19 cellular contexts compared by ENCODE assay signal in the genomic region with DNA sequence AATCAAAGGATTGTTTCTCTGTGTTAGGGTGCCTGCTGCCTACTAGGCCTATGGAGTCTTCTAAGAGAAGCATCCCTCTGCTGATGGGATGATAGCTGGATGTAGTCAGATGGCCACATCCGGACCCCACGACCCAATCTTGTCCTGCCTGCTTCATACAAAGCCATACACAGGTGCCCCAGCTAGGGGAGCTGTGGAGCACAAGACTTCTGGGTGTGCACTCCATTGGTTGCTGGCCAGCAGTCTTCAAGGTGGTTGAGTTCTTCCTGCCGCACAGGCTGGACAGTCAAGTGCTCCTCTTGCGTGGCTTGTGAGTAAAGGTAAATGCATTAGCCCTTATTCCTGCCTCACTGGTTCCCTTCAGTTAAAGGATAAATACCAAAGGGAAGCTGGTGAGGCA.
A peak's percentile ranks its signal among the peaks of the same experiment; 100 is the strongest.
DNase-seq lines count a peak whose midpoint lies in the region; ATAC-seq and TF ChIP-seq lines count a peak whose summit lies in the region.
"Had no signal": no experiment of that assay in that cellular context is flagged by ENCODE, and none has a peak within 500 bp of the region (broad histone marks: within the 10 kb centered on the region; RNA-seq: fewer than 3 reads in every experiment).

No MANE protein-coding gene starts in this region.

- H3K27ac Mint-ChIP-seq in activated CD8-positive, alpha-beta T cell treated with anti-CD3 and anti-CD28 coated beads for 36 hours = no peak overlapping the region
- no peak overlapping the region for H3K27ac Mint-ChIP-seq in activated CD8-positive, alpha-beta T cell treated with anti-CD3 and anti-CD28 coated beads, Interleukin-2, amount 10 ng/mL, durations not matched to agents 7 days and 5 days
- H3K27ac Mint-ChIP-seq: activated CD4-positive, alpha-beta memory T cell treated with anti-CD3 and anti-CD28 coated beads, Interleukin-2, amount 10 ng/mL, durations not matched to agents 7 days and 5 days; stimulated activated naive CD8-positive, alpha-beta T cell treated with anti-CD3 and anti-CD28 coated beads, Interleukin-15, amount 100 ng/mL, for 72 hours had no signal

- no peak overlapping the region for H3K27ac ChIP-seq in foreskin keratinocyte
- no peak overlapping the region for H3K27ac ChIP-seq in ascending aorta
- H3K27ac ChIP-seq: adrenal gland, BLaER1, right lobe of liver, tibial nerve had no signal

- no peaks in the 10 kb centered on the region for H3K36me3 Mint-ChIP-seq in activated CD8-positive, alpha-beta T cell treated with anti-CD3 and anti-CD28 coated beads for 36 hours (ENCODE audit: low read depth)
- H3K36me3 Mint-ChIP-seq in activated CD8-positive, alpha-beta T cell treated with anti-CD3 and anti-CD28 coated beads, Interleukin-2, amount 10 ng/mL, durations not matched to agents 7 days and 5 days (ENCODE audit: low read depth) = no peaks in the 10 kb centered on the region

- CTCF ChIA-PET in activated CD8-positive, alpha-beta T cell treated with anti-CD3 and anti-CD28 coated beads for 36 hours (lab: Charles Lee) = no interaction called here
- CTCF ChIA-PET in activated CD8-positive, alpha-beta T cell treated with anti-CD3 and anti-CD28 coated beads, Interleukin-2, amount 10 ng/mL, durations not matched to agents 7 days and 5 days (lab: Charles Lee) = no interaction called here

- no peak for TF ChIP-seq CTCF in activated CD8-positive, alpha-beta T cell treated with anti-CD3 and anti-CD28 coated beads for 36 hours (IDR thresholded peaks at IDR 0.05)
- peak; percentile 6 for TF ChIP-seq CTCF in foreskin keratinocyte (conservative IDR thresholded peaks at IDR 0.05)
- TF ChIP-seq CTCF in ascending aorta (IDR thresholded peaks at IDR 0.05) = no peak

- H3K9me3 ChIP-seq in ascending aorta = no peaks in the 10 kb centered on the region
- H3K9me3 ChIP-seq: adrenal gland, Caco-2, right lobe of liver, tibial nerve had no signal

- H3K27me3 ChIP-seq in foreskin keratinocyte (peaks cover 28% of the 10 kb centered on the region), ascending aorta (no peaks in the 10 kb centered on the region)
- H3K27me3 ChIP-seq: BLaER1, right lobe of liver, tibial nerve had no signal

- DNase-seq in activated CD8-positive, alpha-beta T cell treated with anti-CD3 and anti-CD28 coated beads for 36 hours = peak; percentile 2
- no peak for DNase-seq in activated CD8-positive, alpha-beta T cell treated with anti-CD3 and anti-CD28 coated beads, Interleukin-2, amount 10 ng/mL, durations not matched to agents 7 days and 5 days
- peak; percentile 7 for DNase-seq in NAMALWA (ENCODE audit: low spot score)
- DNase-seq in foreskin keratinocyte = no peak
- no peak for DNase-seq in medulla oblongata (ENCODE audit: extremely low spot score)
- DNase-seq in SIG-M5 (lab: John Stamatoyannopoulos, UW) = no peak
- no peak for DNase-seq in ascending aorta (ENCODE audit: low spot score in 2 of 2)
- DNase-seq: activated CD4-positive, alpha-beta memory T cell treated with anti-CD3 and anti-CD28 coated beads, Interleukin-2, amount 10 ng/mL, durations not matched to agents 7 days and 5 days; activated T-cell treated with anti-CD3 and anti-CD28 coated beads, Interleukin-2, amount 50 U/mL, for 1 hour; adrenal gland; Caco-2; effector memory CD4-positive, alpha-beta T cell; NCI-H1105; NCI-H2081 treated with DMSO at 0.1 percent for 48 hours; right lobe of liver; stimulated activated naive CD8-positive, alpha-beta T cell treated with anti-CD3 and anti-CD28 coated beads, Interleukin-15, amount 100 ng/mL, for 72 hours had no signal

- no peaks in the 10 kb centered on the region for H3K9me3 Mint-ChIP-seq in activated CD8-positive, alpha-beta T cell treated with anti-CD3 and anti-CD28 coated beads for 36 hours
- no peaks in the 10 kb centered on the region for H3K9me3 Mint-ChIP-seq in activated CD8-positive, alpha-beta T cell treated with anti-CD3 and anti-CD28 coated beads, Interleukin-2, amount 10 ng/mL, durations not matched to agents 7 days and 5 days (ENCODE audit: insufficient read depth)
- H3K9me3 Mint-ChIP-seq: activated CD4-positive, alpha-beta memory T cell treated with anti-CD3 and anti-CD28 coated beads, Interleukin-2, amount 10 ng/mL, durations not matched to agents 7 days and 5 days had no signal

- H3K36me3 ChIP-seq in ascending aorta = no peaks in the 10 kb centered on the region
- H3K36me3 ChIP-seq: adrenal gland, BLaER1, right lobe of liver, tibial nerve had no signal

- no peak for ATAC-seq in activated CD8-positive, alpha-beta T cell treated with anti-CD3 and anti-CD28 coated beads for 36 hours
- ATAC-seq in activated CD8-positive, alpha-beta T cell treated with anti-CD3 and anti-CD28 coated beads, Interleukin-2, amount 10 ng/mL, durations not matched to agents 7 days and 5 days = no peak
- no peak for ATAC-seq in foreskin keratinocyte
- no peak for ATAC-seq in GM19397 (IDR thresholded peaks at IDR 0.05; ENCODE audit: unreplicated experiment)
- ATAC-seq: right lobe of liver; stimulated activated naive CD8-positive, alpha-beta T cell treated with anti-CD3 and anti-CD28 coated beads, Interleukin-15, amount 100 ng/mL, for 72 hours had no signal

- H3K4me3 ChIP-seq in ascending aorta = no peak overlapping the region
- H3K4me3 ChIP-seq: adrenal gland, BLaER1, right lobe of liver, tibial nerve had no signal

- POLR2A ChIA-PET in activated CD8-positive, alpha-beta T cell treated with anti-CD3 and anti-CD28 coated beads for 36 hours (lab: Charles Lee) = no interaction called here
- POLR2A ChIA-PET in activated CD8-positive, alpha-beta T cell treated with anti-CD3 and anti-CD28 coated beads, Interleukin-2, amount 10 ng/mL, durations not matched to agents 7 days and 5 days (lab: Charles Lee) = no interaction called here

- H3K27me3 Mint-ChIP-seq in activated CD8-positive, alpha-beta T cell treated with anti-CD3 and anti-CD28 coated beads for 36 hours = peaks cover 10% of the 10 kb centered on the region
- peaks cover 2% of the 10 kb centered on the region for H3K27me3 Mint-ChIP-seq in activated CD8-positive, alpha-beta T cell treated with anti-CD3 and anti-CD28 coated beads, Interleukin-2, amount 10 ng/mL, durations not matched to agents 7 days and 5 days (ENCODE audit: low read depth)
- H3K27me3 Mint-ChIP-seq: activated CD4-positive, alpha-beta memory T cell treated with anti-CD3 and anti-CD28 coated beads, Interleukin-2, amount 10 ng/mL, durations not matched to agents 7 days and 5 days had no signal

- intact Hi-C loops in activated CD8-positive, alpha-beta T cell treated with anti-CD3 and anti-CD28 coated beads for 36 hours (cut with micrococcal nuclease) = no loop called here
- intact Hi-C loops in ascending aorta (cut with DNase I) = no loop called here

- H3K4me1 ChIP-seq in foreskin keratinocyte (no peaks in the 10 kb centered on the region), ascending aorta (no peaks in the 10 kb centered on the region)
- H3K4me1 ChIP-seq: BLaER1, Caco-2, right lobe of liver, tibial nerve had no signal

- no peak overlapping the region for H3K4me3 Mint-ChIP-seq in activated CD8-positive, alpha-beta T cell treated with anti-CD3 and anti-CD28 coated beads for 36 hours
- H3K4me3 Mint-ChIP-seq in activated CD8-positive, alpha-beta T cell treated with anti-CD3 and anti-CD28 coated beads, Interleukin-2, amount 10 ng/mL, durations not matched to agents 7 days and 5 days = no peak overlapping the region
- H3K4me3 Mint-ChIP-seq: activated CD4-positive, alpha-beta memory T cell treated with anti-CD3 and anti-CD28 coated beads, Interleukin-2, amount 10 ng/mL, durations not matched to agents 7 days and 5 days; stimulated activated naive CD8-positive, alpha-beta T cell treated with anti-CD3 and anti-CD28 coated beads, Interleukin-15, amount 100 ng/mL, for 72 hours had no signal

- no peaks in the 10 kb centered on the region for H3K4me1 Mint-ChIP-seq in activated CD8-positive, alpha-beta T cell treated with anti-CD3 and anti-CD28 coated beads for 36 hours (ENCODE audit: low read depth)
- no peaks in the 10 kb centered on the region for H3K4me1 Mint-ChIP-seq in activated CD8-positive, alpha-beta T cell treated with anti-CD3 and anti-CD28 coated beads, Interleukin-2, amount 10 ng/mL, durations not matched to agents 7 days and 5 days (ENCODE audit: low read depth)
- H3K4me1 Mint-ChIP-seq: activated CD4-positive, alpha-beta memory T cell treated with anti-CD3 and anti-CD28 coated beads, Interleukin-2, amount 10 ng/mL, durations not matched to agents 7 days and 5 days; stimulated activated naive CD8-positive, alpha-beta T cell treated with anti-CD3 and anti-CD28 coated beads, Interleukin-15, amount 100 ng/mL, for 72 hours had no signal

Comparison
In these comparisons a context has a peak if more than half of its experiments do, and no peak if none do; other contexts are left out.
1. DNase-seq: peak in activated CD8-positive, alpha-beta T cell treated with anti-CD3 and anti-CD28 coated beads for 36 hours (single experiment) and NAMALWA (single experiment); none in activated CD8-positive, alpha-beta T cell treated with anti-CD3 and anti-CD28 coated beads, Interleukin-2, amount 10 ng/mL, durations not matched to agents 7 days and 5 days (single experiment), foreskin keratinocyte (0 of 2), medulla oblongata (single experiment), SIG-M5 (single experiment) and ascending aorta (0 of 2).